Comparison of ENCODE assay signal across 1 cellular context in the genomic region with DNA sequence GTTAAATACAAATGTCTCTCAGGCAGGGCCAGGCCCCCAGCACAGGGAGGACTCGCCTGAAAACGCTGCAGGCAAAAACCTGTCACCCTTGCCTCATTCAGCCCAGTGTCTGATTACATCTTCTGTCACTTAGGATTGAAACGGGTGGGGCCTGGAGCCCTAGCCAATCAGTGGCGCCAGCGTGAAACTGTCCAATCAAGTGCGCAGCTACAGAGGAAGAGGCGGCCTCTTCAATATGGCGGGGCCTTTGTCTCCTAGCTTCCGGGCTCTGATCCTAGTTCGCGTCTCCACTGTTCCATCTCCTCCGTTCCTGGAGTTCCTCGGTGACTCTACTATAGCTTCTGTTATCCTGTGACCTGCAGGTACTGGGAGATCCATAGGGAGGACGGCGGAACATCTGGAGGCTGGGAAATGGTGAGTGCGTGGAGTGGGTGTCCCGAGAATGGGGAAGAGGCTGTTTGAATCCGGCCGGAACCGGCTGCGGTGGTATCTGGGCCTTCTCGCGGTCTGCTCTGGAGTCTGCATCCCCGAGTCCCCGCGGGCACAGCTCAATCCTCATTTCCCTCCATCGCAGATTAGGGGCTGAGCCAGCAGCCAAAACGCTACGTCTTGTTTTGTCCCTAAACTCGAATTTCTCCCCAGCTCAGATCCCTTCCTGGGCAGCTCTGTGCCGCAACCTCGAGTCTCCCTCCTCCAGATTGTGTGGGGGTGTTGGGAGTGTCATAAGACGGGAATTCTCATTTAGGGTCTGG.
TF ChIP-seq lines count a peak whose summit lies in the region.

A gene (plus strand): TSS at position 222 of the 752 bp plus-strand sequence. CDS start 190 bp downstream, at position 412.

TF ChIP-seq in GM23338, 12 proteins besides CTCF, POLR2A, EP300 and RAD21 (continued from another document):
- no peak for TF ChIP-seq STAT1 (IDR thresholded peaks at IDR 0.05; ENCODE audit: unreplicated experiment)
